ENCODE assay signal across 16 cellular contexts in genomic region chr20:46634528-46634927, GRCh38. TPM values are rescaled to one million over a fixed set of nuclear protein-coding genes. Genes with fewer than 3 reads are reported as not detected.
DNase-seq lines count a peak whose midpoint lies in the region; ATAC-seq and TF ChIP-seq lines count a peak whose summit lies in the region.
"Had no signal": no experiment of that assay in that cellular context is flagged by ENCODE, and none has a peak within 500 bp of the region (broad histone marks: within the 10 kb centered on the region; RNA-seq: fewer than 3 reads in every experiment).

No MANE protein-coding gene starts in this region.

- no peaks in the 10 kb centered on the region for H3K79me2 ChIP-seq in GM23338 (replicated peaks; ENCODE audit: insufficient read depth)
- H3K79me2 ChIP-seq in neural progenitor cell (ENCODE audit: low read depth), result no peaks in the 10 kb centered on the region

- H2AFZ ChIP-seq in GM23338 (no peak overlapping the region), neural progenitor cell (replicated peaks) (no peak overlapping the region)

- no peak for ATAC-seq in GM23338
- ATAC-seq in left colon, result no peak
- ATAC-seq: A549; CD8-positive, alpha-beta T cell had no signal

- peaks cover 4% of the 10 kb centered on the region for H3K9me3 Mint-ChIP-seq in GM23338
- peaks cover 8% of the 10 kb centered on the region for H3K9me3 Mint-ChIP-seq in neural progenitor cell
- H3K9me3 Mint-ChIP-seq in type B pancreatic cell, result peaks cover 9% of the 10 kb centered on the region

- H3K27me3 ChIP-seq in GM23338 (ENCODE audit: insufficient read depth), result no peaks in the 10 kb centered on the region
- H3K27me3 ChIP-seq in neural progenitor cell, result no peaks in the 10 kb centered on the region
- no peaks in the 10 kb centered on the region for H3K27me3 ChIP-seq in HAP-1 (ENCODE audit: low read depth)
- H3K27me3 ChIP-seq: BE2C had no signal

- H3K27ac ChIP-seq in GM23338 (ENCODE audit: low read depth) (no peak overlapping the region), neural progenitor cell (no peak overlapping the region), coronary artery (no peak overlapping the region)
- H3K27ac ChIP-seq: A549, C4-2B had no signal

- peaks cover 12% of the 10 kb centered on the region for H3K27me3 Mint-ChIP-seq in GM23338 (ENCODE audit: insufficient read depth, low read depth, poor library complexity)
- H3K27me3 Mint-ChIP-seq in neural progenitor cell (ENCODE audit: insufficient read depth, low read depth), result peaks cover 10% of the 10 kb centered on the region
- peaks cover 3% of the 10 kb centered on the region for H3K27me3 Mint-ChIP-seq in type B pancreatic cell

- no peak overlapping the region for H3K9ac ChIP-seq in neural progenitor cell

- H3K9me2 ChIP-seq in GM23338 (ENCODE audit: insufficient read depth), result no peaks in the 10 kb centered on the region

- no peak overlapping the region for H3K4me3 Mint-ChIP-seq in GM23338
- no peak overlapping the region for H3K4me3 Mint-ChIP-seq in neural progenitor cell
- H3K4me3 Mint-ChIP-seq in type B pancreatic cell, result no peak overlapping the region
- H3K4me3 Mint-ChIP-seq: CD8-positive, alpha-beta T cell; H9 had no signal

- intact Hi-C loops in left colon (cut with DNase I, micrococcal nuclease), result no loop called here

- H3K9me3 ChIP-seq in neural progenitor cell (ENCODE audit: low read depth) (no peaks in the 10 kb centered on the region), HAP-1 (no peaks in the 10 kb centered on the region)
- H3K9me3 ChIP-seq: BE2C had no signal

- H3K4me1 Mint-ChIP-seq in GM23338 (peaks cover 8% of the 10 kb centered on the region), neural progenitor cell (peaks cover 27% of the 10 kb centered on the region), type B pancreatic cell (ENCODE audit: unreplicated experiment) (no peaks in the 10 kb centered on the region)

- H3K36me3 Mint-ChIP-seq in GM23338 (ENCODE audit: low read depth), result peaks cover 7% of the 10 kb centered on the region
- peaks cover 3% of the 10 kb centered on the region for H3K36me3 Mint-ChIP-seq in neural progenitor cell
- H3K36me3 Mint-ChIP-seq in type B pancreatic cell, result no peaks in the 10 kb centered on the region
- H3K36me3 Mint-ChIP-seq: CD8-positive, alpha-beta T cell had no signal

- H3F3A ChIP-seq in GM23338 (replicated peaks; ENCODE audit: low read depth) (no peaks in the 10 kb centered on the region), neural progenitor cell (ENCODE audit: low read depth) (peaks cover 13% of the 10 kb centered on the region)

- in situ Hi-C loops in HAP-1 (cut with MboI; ENCODE audit: low sequenced_read_pairs), result no loop called here

- H3K27ac Mint-ChIP-seq in GM23338 (0 out of 2 replicates have a peak overlapping the region, but pooled peaks have one; percentile 48), neural progenitor cell (peak overlapping the region; percentile 29), type B pancreatic cell (no peak overlapping the region)
- H3K27ac Mint-ChIP-seq: CD8-positive, alpha-beta T cell; H9 had no signal

- H3K4me3 ChIP-seq in GM23338, result no peak overlapping the region
- H3K4me3 ChIP-seq in neural progenitor cell, result no peak overlapping the region
- H3K4me3 ChIP-seq in HAP-1, result no peak overlapping the region
- no peak overlapping the region for H3K4me3 ChIP-seq in coronary artery
- H3K4me3 ChIP-seq: A549 had no signal

- H3K4me2 ChIP-seq in GM23338 (no peak overlapping the region), neural progenitor cell (no peak overlapping the region)
- H3K4me2 ChIP-seq: A549 had no signal

- H4K20me1 ChIP-seq in GM23338 (replicated peaks; ENCODE audit: insufficient read depth) (no peaks in the 10 kb centered on the region), neural progenitor cell (ENCODE audit: low read depth) (no peaks in the 10 kb centered on the region)

- peaks cover 6% of the 10 kb centered on the region; the same call in 1 of the 2 replicates for H3K4me1 ChIP-seq in GM23338 (ENCODE audit: insufficient read depth)
- H3K4me1 ChIP-seq in neural progenitor cell, result peaks cover 22% of the 10 kb centered on the region
- H3K4me1 ChIP-seq in HAP-1, result no peaks in the 10 kb centered on the region
- H3K4me1 ChIP-seq: A549, BE2C had no signal

- TF ChIP-seq CTCF in GM23338 (conservative IDR thresholded peaks at IDR 0.05; ENCODE audit: low read depth in 2 of 2) (no peak), neural progenitor cell (IDR thresholded peaks at IDR 0.05) (no peak), type B pancreatic cell (conservative IDR thresholded peaks at IDR 0.05) (no peak), coronary artery (IDR thresholded peaks at IDR 0.05) (no peak)

- DNase-seq in GM23338 (ENCODE audit: low spot score) (no peak), astrocyte of the hippocampus (ENCODE audit: low read depth, low spot score) (peak; percentile 76), neural progenitor cell (ENCODE audit: low spot score) (no peak), type B pancreatic cell (ENCODE audit: extremely low spot score, unreplicated experiment) (peak; percentile 36), left colon (no peak), HAP-1 (ENCODE audit: low spot score in 2 of 2) (no peak), coronary artery (ENCODE audit: low spot score) (no peak)
- DNase-seq: BE2C; CD8-positive, alpha-beta T cell; COR-L47; DND-41; GDM1; GOT3; H9 had no signal

- H3K36me3 ChIP-seq in GM23338 (ENCODE audit: insufficient read depth) (no peaks in the 10 kb centered on the region), neural progenitor cell (no peaks in the 10 kb centered on the region), HAP-1 (replicated peaks) (no peaks in the 10 kb centered on the region)
- H3K36me3 ChIP-seq: BE2C had no signal

TF ChIP-seq in GM23338, 12 proteins besides CTCF, POLR2A, EP300 and RAD21 (continues in another document):
- TF ChIP-seq ZNF114 (CRISPR knock-in tag; IDR thresholded peaks at IDR 0.05) (no peak), EZH2 (IDR thresholded peaks at IDR 0.05; ENCODE audit: low read depth, unreplicated experiment) (no peak), CREB1 (CRISPR knock-in tag; IDR thresholded peaks at IDR 0.05; ENCODE audit: low read depth) (no peak), REST (IDR thresholded peaks at IDR 0.05; ENCODE audit: unreplicated experiment) (no peak), STAT1 (IDR thresholded peaks at IDR 0.05; ENCODE audit: unreplicated experiment) (no peak), POLR2AphosphoS5 (IDR thresholded peaks at IDR 0.05; ENCODE audit: low read depth) (no peak), JUNB (IDR thresholded peaks at IDR 0.05; ENCODE audit: unreplicated experiment) (no peak), ZNF331 (CRISPR knock-in tag; IDR thresholded peaks at IDR 0.05; ENCODE audit: low read depth) (no peak), ETS1 (IDR thresholded peaks at IDR 0.05) (no peak)

RNA-seq across cellular contexts. Expression of gene SLC13A3, which starts 16.7 kb away (rescaled TPM):
- total RNA-seq in GM23338 (2014; rRNA removed; shearing (Covaris generic)), result 8.6 and 9.3 TPM in 2 replicates
- polyA plus RNA-seq in GM23338 (2016; fragmentation: Nextera tagmentation; extraction: Ambion mirVana), result 7.2 and 9.1 TPM in 2 replicates
- total RNA-seq in neural progenitor cell (ENCODE audit: low replicate concordance) (4.5 and 7.4 TPM in 2 replicates), type B pancreatic cell (ENCODE audit: low replicate concordance) (3.2 and 7.9 TPM in 2 replicates), left colon (under 1 TPM; 0.39 to 0.92 TPM)

RNA-seq across cellular contexts. Expression of gene TP53RK, which starts 54.7 kb away (rescaled TPM):
- 24.3 and 26.0 TPM in 2 replicates for total RNA-seq in GM23338 (2014; rRNA removed; shearing (Covaris generic))
- 23.1 and 24.2 TPM in 2 replicates for polyA plus RNA-seq in GM23338 (2016; fragmentation: Nextera tagmentation; extraction: Ambion mirVana)
- total RNA-seq in neural progenitor cell (ENCODE audit: low replicate concordance) (15.9 and 16.3 TPM in 2 replicates), type B pancreatic cell (ENCODE audit: low replicate concordance) (11.4 and 13.6 TPM in 2 replicates), left colon (1 to 10 TPM; 7.9 to 9.5 TPM)

Comparison
In these comparisons a context has a peak if more than half of its experiments do, and no peak if none do; other contexts are left out.
1. DNase-seq: peak in astrocyte of the hippocampus (single experiment) and type B pancreatic cell (single experiment); none in GM23338 (single experiment), neural progenitor cell (single experiment), left colon (0 of 2), HAP-1 (0 of 2) and coronary artery (single experiment).